In the genomic region with DNA sequence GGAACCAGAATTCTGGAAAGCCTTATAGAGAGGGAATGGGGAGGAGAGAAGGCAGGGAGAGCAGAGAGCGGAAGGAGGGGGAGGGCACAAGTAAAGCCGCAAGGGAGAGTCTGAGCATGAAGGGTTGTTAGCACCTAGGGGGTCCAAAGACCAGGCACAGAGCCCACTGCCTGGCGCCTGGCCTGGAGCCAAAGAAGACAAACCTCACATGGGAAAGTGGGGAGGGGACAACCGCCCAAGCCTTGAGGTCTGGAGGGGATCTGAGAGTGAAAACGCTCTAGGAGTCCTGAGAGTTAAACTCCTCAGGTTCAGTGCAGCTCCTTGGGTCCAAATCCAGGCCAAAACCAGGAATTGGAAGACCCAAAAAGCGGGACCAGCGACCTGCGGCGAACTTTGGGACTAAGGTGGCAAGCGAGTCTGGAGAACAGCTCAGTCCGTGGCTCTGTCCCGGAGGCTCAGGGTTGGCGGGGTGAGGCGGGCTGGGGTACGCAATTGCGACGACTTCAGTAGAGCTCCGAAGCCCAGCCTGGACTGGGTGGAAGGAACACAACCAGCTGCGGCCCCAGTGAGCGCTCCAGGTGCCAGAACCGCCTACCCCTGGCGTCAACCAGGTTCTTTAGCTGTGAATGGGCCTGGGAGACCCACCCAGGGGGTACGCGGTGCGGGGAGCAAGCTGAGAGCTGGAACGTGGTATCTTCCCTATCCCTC, we compare ENCODE assay signal across 8 cellular contexts.
DNase-seq lines count a peak whose midpoint lies in the region; ATAC-seq lines count a peak whose summit lies in the region.

No MANE protein-coding gene starts in this region.

- peak overlapping the region; percentile 82 for H3K4me3 ChIP-seq in neuron (ENCODE audit: low read length)

- H3K27me3 ChIP-seq in neuron (ENCODE audit: insufficient read depth, low read length): peaks cover 9% of the 10 kb centered on the region

- ATAC-seq in HG03039 (IDR thresholded peaks at IDR 0.05; ENCODE audit: unreplicated experiment): no peak

- H2AFZ ChIP-seq in neuron (ENCODE audit: low read depth, low read length): no peak overlapping the region

- no peaks in the 10 kb centered on the region for H3K9me3 ChIP-seq in neuron (ENCODE audit: low read length)

- DNase-seq in COR-L47 (lab: John Stamatoyannopoulos, UW) (peak; percentile 69), NCI-H2081 (lab: John Stamatoyannopoulos, UW) (peak; percentile 39 to 43), ecto neural progenitor cell (ENCODE audit: low spot score) (peak; percentile 68), NCI-H1930 (lab: John Stamatoyannopoulos, UW) (no peak), glomerular visceral epithelial cell (ENCODE audit: extremely low spot score) (no peak), MV-4-11 (lab: John Stamatoyannopoulos, UW) (no peak)

- H3K4me1 ChIP-seq in neuron (ENCODE audit: insufficient read depth, low read length): peaks cover 53% of the 10 kb centered on the region

- no peaks in the 10 kb centered on the region for H3K36me3 ChIP-seq in neuron (ENCODE audit: insufficient read depth, low read length)

Comparison
In these comparisons a context has a peak if more than half of its experiments do, and no peak if none do; other contexts are left out.
1. DNase-seq: peak in COR-L47 (single experiment), NCI-H2081 (2 of 2) and ecto neural progenitor cell (single experiment); none in NCI-H1930 (0 of 2), glomerular visceral epithelial cell (single experiment) and MV-4-11 (single experiment).